ENCODE assay signal across 21 cellular contexts in the genomic region with DNA sequence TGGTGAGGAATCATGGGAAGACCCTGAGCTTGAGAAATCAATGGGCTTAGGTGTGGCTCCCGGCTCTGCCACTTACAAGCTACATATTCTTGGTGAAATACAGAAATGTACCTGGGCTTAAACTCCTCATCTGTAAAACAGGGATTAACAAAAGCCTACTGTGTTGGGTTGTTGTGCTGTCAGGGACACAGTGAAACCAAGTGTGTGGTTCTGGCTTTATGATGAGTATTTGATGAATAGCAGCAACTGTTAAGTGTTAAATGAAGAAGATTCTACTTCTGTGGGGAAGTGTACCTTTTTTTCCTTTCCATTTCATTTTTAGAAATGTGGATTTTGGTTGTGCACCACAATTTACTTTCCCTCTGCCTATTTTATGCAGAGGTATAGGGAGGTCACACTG. TPM values are rescaled to one million over a fixed set of nuclear protein-coding genes. Genes with fewer than 3 reads are reported as not detected.
DNase-seq lines count a peak whose midpoint lies in the region; ATAC-seq and TF ChIP-seq lines count a peak whose summit lies in the region.
"Had no signal": no experiment of that assay in that cellular context is flagged by ENCODE, and none has a peak within 500 bp of the region (broad histone marks: within the 10 kb centered on the region; RNA-seq: fewer than 3 reads in every experiment).

No MANE protein-coding gene starts in this region.

- TF ChIP-seq CTCF in smooth muscle cell (IDR thresholded peaks at IDR 0.05; ENCODE audit: borderline replicate concordance, insufficient read depth, poor library complexity, severe bottlenecking) = no peak

- H3K27ac Mint-ChIP-seq in activated CD8-positive, alpha-beta memory T cell treated with anti-CD3 and anti-CD28 coated beads, Interleukin-2, amount 10 ng/mL, durations not matched to agents 7 days and 5 days = peak overlapping the region; percentile 34
- peak overlapping the region; percentile 41 for H3K27ac Mint-ChIP-seq in activated naive CD8-positive, alpha-beta T cell
- H3K27ac Mint-ChIP-seq: CD4-positive, alpha-beta T cell; endodermal cell; nephron had no signal

- no peak for DNase-seq in activated CD8-positive, alpha-beta memory T cell treated with anti-CD3 and anti-CD28 coated beads, Interleukin-2, amount 10 ng/mL, durations not matched to agents 7 days and 5 days
- DNase-seq in activated CD8-positive, alpha-beta memory T cell treated with anti-CD3 and anti-CD28 coated beads, Interleukin-2, amount 50 U/mL, for 4 hours = no peak
- no peak for DNase-seq in smooth muscle cell (lab: John Stamatoyannopoulos, UW; ENCODE audit: unreplicated experiment)
- no peak for DNase-seq in stimulated activated CD4-positive, alpha-beta T cell treated with anti-CD3 and anti-CD28 coated beads, Interleukin-4, amount 100 ng/mL, for 4 hours
- DNase-seq: activated CD4-positive, alpha-beta T cell treated with anti-CD3 and anti-CD28 coated beads, Interleukin-2, amount 50 U/mL, for 48 hours; activated effector memory CD4-positive, alpha-beta T cell treated with anti-CD3 and anti-CD28 coated beads, Interleukin-2, amount 50 U/mL, for 16 hours; DMS79 treated with DMSO at 0.1 percent for 48 hours; endodermal cell; left cardiac atrium; NCI-H1105; NCI-H510A; stimulated activated CD4-positive, alpha-beta T cell treated with anti-CD3 and anti-CD28 coated beads, Interleukin-4, amount 100 ng/mL, for 24 hours had no signal

- H3K27ac ChIP-seq in KOPT-K1 (ENCODE audit: low read depth, low read length, poor library complexity, severe bottlenecking) (peak overlapping the region; percentile 67), smooth muscle cell (ENCODE audit: low read depth) (no peak overlapping the region)
- H3K27ac ChIP-seq: KMS-11, skin epidermis had no signal

- no peaks in the 10 kb centered on the region for H3K27me3 Mint-ChIP-seq in activated CD8-positive, alpha-beta memory T cell treated with anti-CD3 and anti-CD28 coated beads, Interleukin-2, amount 10 ng/mL, durations not matched to agents 7 days and 5 days
- no peaks in the 10 kb centered on the region for H3K27me3 Mint-ChIP-seq in activated naive CD8-positive, alpha-beta T cell
- H3K27me3 Mint-ChIP-seq: CD4-positive, alpha-beta T cell had no signal

- H2AFZ ChIP-seq in smooth muscle cell (ENCODE audit: low read depth) = peak overlapping the region; percentile 26

- no peaks in the 10 kb centered on the region for H3K27me3 ChIP-seq in smooth muscle cell (ENCODE audit: low read depth)

- no peaks in the 10 kb centered on the region for H3K79me2 ChIP-seq in smooth muscle cell (ENCODE audit: low read depth)

- H3K9me3 ChIP-seq in KOPT-K1 (ENCODE audit: insufficient read depth, low read length, poor library complexity, severe bottlenecking) (no peaks in the 10 kb centered on the region), smooth muscle cell (replicated peaks; ENCODE audit: low read depth) (no peaks in the 10 kb centered on the region)

- H3K4me2 ChIP-seq in smooth muscle cell = peak overlapping the region; percentile 21
- H3K4me2 ChIP-seq: KMS-11 had no signal

- ATAC-seq in activated CD8-positive, alpha-beta memory T cell treated with anti-CD3 and anti-CD28 coated beads, Interleukin-2, amount 10 ng/mL, durations not matched to agents 7 days and 5 days = no peak
- no peak for ATAC-seq in HG02798 (IDR thresholded peaks at IDR 0.05; ENCODE audit: poor library complexity, unreplicated experiment)
- no peak for ATAC-seq in GM21447 (IDR thresholded peaks at IDR 0.05; ENCODE audit: unreplicated experiment)
- ATAC-seq: left cardiac atrium, SK-N-SH treated with all-trans-retinoic acid at 6 μM for 48 hours had no signal

- H3K4me1 ChIP-seq in smooth muscle cell (ENCODE audit: low read depth) = peaks cover 8% of the 10 kb centered on the region

- peaks cover 65% of the 10 kb centered on the region for H3K4me1 Mint-ChIP-seq in activated CD8-positive, alpha-beta memory T cell treated with anti-CD3 and anti-CD28 coated beads, Interleukin-2, amount 10 ng/mL, durations not matched to agents 7 days and 5 days
- peaks cover 63% of the 10 kb centered on the region for H3K4me1 Mint-ChIP-seq in activated naive CD8-positive, alpha-beta T cell (ENCODE audit: low read depth)
- H3K4me1 Mint-ChIP-seq: nephron had no signal

- no peak overlapping the region for H3K9ac ChIP-seq in smooth muscle cell (ENCODE audit: low read depth)
- H3K9ac ChIP-seq: KMS-11 had no signal

- H3F3A ChIP-seq in smooth muscle cell (ENCODE audit: low read depth) = no peaks in the 10 kb centered on the region

- no peak overlapping the region for H3K4me3 ChIP-seq in smooth muscle cell
- H3K4me3 ChIP-seq: skin epidermis had no signal

- WGBS in smooth muscle cell (ENCODE audit: low lambda C conversion rate) = 88% methylated on average over 1 of the region's 1 CpG

- no peaks in the 10 kb centered on the region for H3K9me3 Mint-ChIP-seq in activated CD8-positive, alpha-beta memory T cell treated with anti-CD3 and anti-CD28 coated beads, Interleukin-2, amount 10 ng/mL, durations not matched to agents 7 days and 5 days (ENCODE audit: low read depth)
- H3K9me3 Mint-ChIP-seq in activated naive CD8-positive, alpha-beta T cell (ENCODE audit: low read depth) = no peaks in the 10 kb centered on the region
- H3K9me3 Mint-ChIP-seq: CD4-positive, alpha-beta T cell; endodermal cell; nephron had no signal

- H3K4me3 Mint-ChIP-seq in activated CD8-positive, alpha-beta memory T cell treated with anti-CD3 and anti-CD28 coated beads, Interleukin-2, amount 10 ng/mL, durations not matched to agents 7 days and 5 days = peak overlapping the region; percentile 7
- H3K4me3 Mint-ChIP-seq in activated naive CD8-positive, alpha-beta T cell = peak overlapping the region; percentile 68
- H3K4me3 Mint-ChIP-seq: endodermal cell, nephron had no signal

- no peaks in the 10 kb centered on the region for H4K20me1 ChIP-seq in smooth muscle cell (ENCODE audit: low read depth)

- H3K36me3 Mint-ChIP-seq in activated CD8-positive, alpha-beta memory T cell treated with anti-CD3 and anti-CD28 coated beads, Interleukin-2, amount 10 ng/mL, durations not matched to agents 7 days and 5 days = no peaks in the 10 kb centered on the region
- no peaks in the 10 kb centered on the region for H3K36me3 Mint-ChIP-seq in activated naive CD8-positive, alpha-beta T cell

- H3K36me3 ChIP-seq in KOPT-K1 (ENCODE audit: insufficient read depth, low read length) (no peaks in the 10 kb centered on the region), smooth muscle cell (ENCODE audit: low read depth) (no peaks in the 10 kb centered on the region)

- CTCF ChIA-PET in activated CD8-positive, alpha-beta memory T cell treated with anti-CD3 and anti-CD28 coated beads, Interleukin-2, amount 10 ng/mL, durations not matched to agents 7 days and 5 days (lab: Charles Lee) = interaction anchor here (0.8 to 4.0 kb wide), 6 partner anchors 14 to 227 kb away, joined by 3 to 14 read pairs (median 6); a partner anchor contains a TSS

RNA-seq across cellular contexts. Expression of a gene that starts 41.1 kb away (rescaled TPM):
- 10 to 100 TPM; 14.3 to 46.3 TPM for total RNA-seq in activated CD8-positive, alpha-beta memory T cell treated with anti-CD3 and anti-CD28 coated beads, Interleukin-2, amount 10 ng/mL, durations not matched to agents 7 days and 5 days
- total RNA-seq in smooth muscle cell = 78.2 and 104 TPM in 2 replicates
- polyA plus RNA-seq in smooth muscle cell = 49.7 and 56.8 TPM in 2 replicates
